7 cellular contexts compared by ENCODE assay signal in genomic region chr1:11691302-11691914, GRCh38. TPM values are rescaled to one million over a fixed set of nuclear protein-coding genes. Genes with fewer than 3 reads are reported as not detected.
A peak's percentile ranks its signal among the peaks of the same experiment; 100 is the strongest.
DNase-seq lines count a peak whose midpoint lies in the region; ATAC-seq and TF ChIP-seq lines count a peak whose summit lies in the region.

TSS of gene DRAXIN (plus strand) at chr1:11691710. CDS start at chr1:11706259, 14,549 bp downstream.

- H2AFZ ChIP-seq in H9 (ENCODE audit: low read length) (no peak within 1 kb of the TSS), parathyroid adenoma (no peak within 1 kb of the TSS)

- H3K36me3 ChIP-seq in parathyroid adenoma (ENCODE audit: control insufficient read depth, insufficient read depth, low read length): no peaks in the 10 kb centered on the region

- H3K4me2 ChIP-seq in H9 (ENCODE audit: insufficient read depth, insufficient read length, low read length) (peak within 1 kb of the TSS; percentile 99), parathyroid adenoma (ENCODE audit: low read length) (peak within 1 kb of the TSS; percentile 25)

- DNase-seq in H9: peak; percentile 88
- peak; percentile 15 for DNase-seq in NCI-H345 treated with DMSO at 0.1 percent for 48 hours (lab: John Stamatoyannopoulos, UW; ENCODE audit: unreplicated experiment)
- peak in 1 of 10 donors; percentile 11 for DNase-seq in dorsolateral prefrontal cortex
- no peak for DNase-seq in A172 (ENCODE audit: low spot score)

- peak within 1 kb of the TSS; percentile 19 to 74 (median 55) for H3K4me3 ChIP-seq in dorsolateral prefrontal cortex
- H3K4me3 ChIP-seq in parathyroid adenoma (ENCODE audit: low read depth, low read length): peak within 1 kb of the TSS; percentile 11

- H3K56ac ChIP-seq in H9 (ENCODE audit: insufficient read length, low read depth, low read length): peak within 1 kb of the TSS; percentile 98

- peaks cover 10% of the 10 kb centered on the region for H3K27me3 Mint-ChIP-seq in H9 (ENCODE audit: low read depth)

- H3K4ac ChIP-seq in H9 (ENCODE audit: low read depth, low read length): peak within 1 kb of the TSS; percentile 57

- peaks cover 20% of the 10 kb centered on the region for H3K23me2 ChIP-seq in H9 (ENCODE audit: insufficient read length, low read depth, low read length, poor library complexity, severe bottlenecking)

- no peaks in the 10 kb centered on the region for H3K79me1 ChIP-seq in H9 (ENCODE audit: insufficient read depth, low read depth, low read length, poor library complexity, severe bottlenecking)

- no peaks in the 10 kb centered on the region for H3K9me3 Mint-ChIP-seq in H9

- peak within 1 kb of the TSS; percentile 99 for H4K5ac ChIP-seq in H9 (ENCODE audit: insufficient read length, low read depth, low read length)

- ATAC-seq in GM19035 (IDR thresholded peaks at IDR 0.05; ENCODE audit: unreplicated experiment) (no peak), GM18498 (IDR thresholded peaks at IDR 0.05; ENCODE audit: unreplicated experiment) (no peak)

- H3K79me2 ChIP-seq in H9 (ENCODE audit: insufficient read depth, low read length) (peaks cover 25% of the 10 kb centered on the region; the same call in 1 of the 2 replicates), parathyroid adenoma (no peaks in the 10 kb centered on the region)

- H3K27ac ChIP-seq in H9 (ENCODE audit: insufficient read length, low read depth, low read length): peak within 1 kb of the TSS; percentile 94
- peak within 1 kb of the TSS in 2 of 59 donors; percentile 11 to 29 for H3K27ac ChIP-seq in dorsolateral prefrontal cortex
- H3K27ac ChIP-seq in parathyroid adenoma: no peak within 1 kb of the TSS

- no CpG with 5 or more reads among the region's 78 CpGs for WGBS in H9 (ENCODE audit: extremely low coverage, insufficient read length, low lambda C conversion rate)

- H3K9me3 ChIP-seq in H9 (ENCODE audit: control insufficient read depth, low read depth, low read length) (no peaks in the 10 kb centered on the region), parathyroid adenoma (ENCODE audit: control insufficient read depth, low read length) (no peaks in the 10 kb centered on the region)

- peak within 1 kb of the TSS; percentile 83 for H2BK120ac ChIP-seq in H9 (ENCODE audit: low read depth, low read length, poor library complexity, severe bottlenecking)

- no peaks in the 10 kb centered on the region for H4K20me1 ChIP-seq in H9 (ENCODE audit: control insufficient read depth, insufficient read depth, insufficient read length)

- H2AK5ac ChIP-seq in H9 (ENCODE audit: insufficient read length, low read length): peak within 1 kb of the TSS; percentile 83

- H3K4me1 ChIP-seq in H9 (ENCODE audit: insufficient read depth, low read length) (peaks cover 10% of the 10 kb centered on the region; the same call in 1 of the 2 replicates), parathyroid adenoma (no peaks in the 10 kb centered on the region)

- no peak within 1 kb of the TSS for H2BK15ac ChIP-seq in H9 (ENCODE audit: low read depth, low read length)

- H3T11ph ChIP-seq in H9 (ENCODE audit: low read length): no peak within 1 kb of the TSS

- no peak within 1 kb of the TSS for H2BK20ac ChIP-seq in H9 (ENCODE audit: low read depth, low read length, poor library complexity, severe bottlenecking)

- H3K9ac ChIP-seq in H9 (ENCODE audit: extremely low read depth, insufficient read length, low read length) (peak within 1 kb of the TSS; percentile 100), parathyroid adenoma (no peak within 1 kb of the TSS)

- H2BK12ac ChIP-seq in H9 (ENCODE audit: insufficient read length, low read depth, low read length): peak within 1 kb of the TSS; percentile 97

- no peaks in the 10 kb centered on the region; the same call in 1 of the 2 replicates for H3K27me3 ChIP-seq in H9 (ENCODE audit: insufficient read depth, low read length)
- peaks cover 0 to 47% (median 15%) of the 10 kb centered on the region in 45 donors for H3K27me3 ChIP-seq in dorsolateral prefrontal cortex
- no peaks in the 10 kb centered on the region for H3K27me3 ChIP-seq in parathyroid adenoma (ENCODE audit: control insufficient read depth, insufficient read depth, low read length)

- H3K14ac ChIP-seq in H9 (ENCODE audit: insufficient read depth, low read length): peak within 1 kb of the TSS; percentile 98

- H3K23ac ChIP-seq in H9 (ENCODE audit: insufficient read length, low read depth, low read length): no peak within 1 kb of the TSS

- H4K8ac ChIP-seq in H9 (replicated peaks; ENCODE audit: insufficient read length, low read depth, low read length): peak within 1 kb of the TSS; percentile 99

- H3K27ac Mint-ChIP-seq in H9: peak within 1 kb of the TSS; percentile 86 to 97 (median 95)

- peak within 1 kb of the TSS; percentile 92 for H2BK5ac ChIP-seq in H9 (ENCODE audit: insufficient read length, low read length)

- intact Hi-C loops in dorsolateral prefrontal cortex (cut with DNase I): no loop called here

- peak within 1 kb of the TSS; percentile 94 to 97 for H3K4me3 Mint-ChIP-seq in H9

- no peak for TF ChIP-seq CTCF in H9 (conservative IDR thresholded peaks at IDR 0.05)
- no peak for TF ChIP-seq CTCF in dorsolateral prefrontal cortex (IDR thresholded peaks at IDR 0.05 in 54 of 56, conservative IDR thresholded peaks at IDR 0.05 in 2 of 56; ENCODE audit: low read depth in 1 of 56, partially characterized antibody in 56 of 56)
- TF ChIP-seq CTCF in parathyroid adenoma (IDR thresholded peaks at IDR 0.05): no peak

- H3K36me3 Mint-ChIP-seq in H9 (ENCODE audit: insufficient read depth in 1 of 3, low read depth in 3 of 3): peaks cover 6 to 20% (median 7%) of the 10 kb centered on the region in 3 experiments; a peak in 6 of 7 replicates

- peaks cover 47 to 68% of the 10 kb centered on the region in 2 experiments for H3K4me1 Mint-ChIP-seq in H9

- H3K18ac ChIP-seq in H9 (ENCODE audit: insufficient read length, low read depth, low read length): peak within 1 kb of the TSS; percentile 93

- peak within 1 kb of the TSS; percentile 94 for H4K91ac ChIP-seq in H9 (ENCODE audit: insufficient read length, low read depth, low read length)

RNA-seq across cellular contexts. Expression of gene DRAXIN, which starts in this region (rescaled TPM):
- 20.1 and 20.5 TPM in 2 replicates for total RNA-seq in H9 (2021)
- 1 to 10 TPM in 59 of 120 experiments, under 1 TPM in 61; 0.26 to 3.8 (median 0.99) TPM for total RNA-seq in dorsolateral prefrontal cortex
- total RNA-seq in A172 (2014; rRNA removed; shearing (Covaris generic)): 4.0 and 7.0 TPM in 2 replicates
